9 cellular contexts compared by ENCODE assay signal in genomic region chr13:40981361-40981760, GRCh38. TPM values are rescaled to one million over a fixed set of nuclear protein-coding genes. Genes with fewer than 3 reads are reported as not detected.
DNase-seq lines count a peak whose midpoint lies in the region; ATAC-seq and TF ChIP-seq lines count a peak whose summit lies in the region.
"Had no signal": no experiment of that assay in that cellular context is flagged by ENCODE, and none has a peak within 500 bp of the region (broad histone marks: within the 10 kb centered on the region; RNA-seq: fewer than 3 reads in every experiment).

No MANE protein-coding gene starts in this region.

- TF ChIP-seq EP300 in tibial nerve (IDR thresholded peaks at IDR 0.05), result peak in 1 of 2 donors; percentile 63

- POLR2A ChIA-PET in activated CD8-positive, alpha-beta T cell treated with anti-CD3 and anti-CD28 coated beads, Interleukin-2, amount 10 ng/mL, durations not matched to agents 7 days and 5 days (lab: Charles Lee), result interaction anchor here (0.9 to 4.4 kb wide), 11 partner anchors 13 to 80 kb away, joined by 3 to 40 read pairs (median 4); partner anchors contain the start of genes ELF1 and WBP4

- H3K9me3 Mint-ChIP-seq in activated T-cell treated with anti-CD3 and anti-CD28 coated beads, Interleukin-2, amount 50 U/mL, for 4 hours, result no peaks in the 10 kb centered on the region
- no peaks in the 10 kb centered on the region for H3K9me3 Mint-ChIP-seq in activated CD8-positive, alpha-beta T cell treated with anti-CD3 and anti-CD28 coated beads, Interleukin-2, amount 10 ng/mL, durations not matched to agents 7 days and 5 days (ENCODE audit: insufficient read depth)

- H3K27me3 ChIP-seq in tibial nerve, result no peaks in the 10 kb centered on the region

- H3K36me3 ChIP-seq in tibial nerve, result no peaks in the 10 kb centered on the region

- H3K27me3 Mint-ChIP-seq in activated T-cell treated with anti-CD3 and anti-CD28 coated beads, Interleukin-2, amount 50 U/mL, for 4 hours (ENCODE audit: low read depth), result no peaks in the 10 kb centered on the region
- no peaks in the 10 kb centered on the region for H3K27me3 Mint-ChIP-seq in activated CD8-positive, alpha-beta T cell treated with anti-CD3 and anti-CD28 coated beads, Interleukin-2, amount 10 ng/mL, durations not matched to agents 7 days and 5 days (ENCODE audit: low read depth)

- TF ChIP-seq CTCF in tibial nerve (IDR thresholded peaks at IDR 0.05), result no peak

- WGBS in tibial nerve, 2 donors, result 75 to 81% methylated on average over 3 of the region's 3 CpGs

- H3K36me3 Mint-ChIP-seq in activated T-cell treated with anti-CD3 and anti-CD28 coated beads, Interleukin-2, amount 50 U/mL, for 4 hours (ENCODE audit: insufficient read depth), result peaks cover 21% of the 10 kb centered on the region
- peaks cover 50% of the 10 kb centered on the region for H3K36me3 Mint-ChIP-seq in activated CD8-positive, alpha-beta T cell treated with anti-CD3 and anti-CD28 coated beads, Interleukin-2, amount 10 ng/mL, durations not matched to agents 7 days and 5 days (ENCODE audit: low read depth)

- H3K4me1 Mint-ChIP-seq in activated T-cell treated with anti-CD3 and anti-CD28 coated beads, Interleukin-2, amount 50 U/mL, for 4 hours (ENCODE audit: low read depth), result peaks cover 72% of the 10 kb centered on the region
- peaks cover 59% of the 10 kb centered on the region for H3K4me1 Mint-ChIP-seq in activated CD8-positive, alpha-beta T cell treated with anti-CD3 and anti-CD28 coated beads, Interleukin-2, amount 10 ng/mL, durations not matched to agents 7 days and 5 days (ENCODE audit: low read depth)

- peak overlapping the region; percentile 97 for H3K27ac Mint-ChIP-seq in activated CD8-positive, alpha-beta T cell treated with anti-CD3 and anti-CD28 coated beads, Interleukin-2, amount 10 ng/mL, durations not matched to agents 7 days and 5 days

- DNase-seq in activated T-cell treated with anti-CD3 and anti-CD28 coated beads, Interleukin-2, amount 50 U/mL, for 4 hours, result no peak
- no peak for DNase-seq in activated T-cell treated with anti-CD3 and anti-CD28 coated beads, Interleukin-2, amount 50 U/mL, for 48 hours
- no peak for DNase-seq in activated CD8-positive, alpha-beta T cell treated with anti-CD3 and anti-CD28 coated beads, Interleukin-2, amount 10 ng/mL, durations not matched to agents 7 days and 5 days
- DNase-seq in iris pigment epithelial cell (ENCODE audit: low read depth) (peak; percentile 30), tibial nerve (ENCODE audit: low spot score in 2 of 2) (no peak), NCI-H1417 treated with DMSO at 0.1 percent for 48 hours (lab: John Stamatoyannopoulos, UW) (no peak)
- DNase-seq: stimulated activated CD4-positive, alpha-beta T cell treated with anti-CD3 and anti-CD28 coated beads, Interleukin-4, amount 100 ng/mL, for 1 hour had no signal

- H3K9me3 ChIP-seq in tibial nerve, result no peaks in the 10 kb centered on the region

- H3K27ac ChIP-seq in tibial nerve, result peak overlapping the region; percentile 34 to 86 (median 82)

- H3K4me3 Mint-ChIP-seq in activated T-cell treated with anti-CD3 and anti-CD28 coated beads, Interleukin-2, amount 50 U/mL, for 4 hours, result peak overlapping the region; percentile 93
- peak overlapping the region; percentile 94 for H3K4me3 Mint-ChIP-seq in activated CD8-positive, alpha-beta T cell treated with anti-CD3 and anti-CD28 coated beads, Interleukin-2, amount 10 ng/mL, durations not matched to agents 7 days and 5 days

- H3K4me1 ChIP-seq in tibial nerve, result peaks cover 0 to 80% (median 38%) of the 10 kb centered on the region in 4 donors

- no peak for TF ChIP-seq POLR2A in tibial nerve (IDR thresholded peaks at IDR 0.05)

- CTCF ChIA-PET in activated CD8-positive, alpha-beta T cell treated with anti-CD3 and anti-CD28 coated beads, Interleukin-2, amount 10 ng/mL, durations not matched to agents 7 days and 5 days (lab: Charles Lee), result interaction anchor here (0.7 to 1.5 kb wide), 4 partner anchors 9 to 73 kb away, joined by 3 to 4 read pairs (median 4); no protein-coding TSS in a partner anchor

- H3K4me3 ChIP-seq in tibial nerve, result peak overlapping the region in 3 of 4 donors; percentile 15 to 39 (median 31)

- ATAC-seq in activated T-cell treated with anti-CD3 and anti-CD28 coated beads, Interleukin-2, amount 50 U/mL, for 4 hours, result peak; percentile 37
- no peak for ATAC-seq in activated CD8-positive, alpha-beta T cell treated with anti-CD3 and anti-CD28 coated beads, Interleukin-2, amount 10 ng/mL, durations not matched to agents 7 days and 5 days
- ATAC-seq in HG02884 (IDR thresholded peaks at IDR 0.05; ENCODE audit: unreplicated experiment) (no peak), GM21529 (IDR thresholded peaks at IDR 0.05; ENCODE audit: unreplicated experiment) (no peak)

RNA-seq across cellular contexts. Expression of gene ELF1, which starts 37.8 kb away (rescaled TPM):
- 10 to 100 TPM; 49.0 to 56.6 (median 55.9) TPM for total RNA-seq in activated T-cell treated with anti-CD3 and anti-CD28 coated beads, Interleukin-2, amount 50 U/mL, for 4 hours
- 100 to 1,000 TPM; 106 to 107 TPM for total RNA-seq in activated CD8-positive, alpha-beta T cell treated with anti-CD3 and anti-CD28 coated beads, Interleukin-2, amount 10 ng/mL, durations not matched to agents 7 days and 5 days
- total RNA-seq in tibial nerve, result 100 to 1,000 TPM in 2 of 4 donors, 10 to 100 TPM in 2; 54.6 to 118 (median 98.6) TPM

Comparison
In these comparisons a context has a peak if more than half of its experiments do, and no peak if none do; other contexts are left out.
1. ATAC-seq: peak in activated T-cell treated with anti-CD3 and anti-CD28 coated beads, Interleukin-2, amount 50 U/mL, for 4 hours (2 of 2); none in activated CD8-positive, alpha-beta T cell treated with anti-CD3 and anti-CD28 coated beads, Interleukin-2, amount 10 ng/mL, durations not matched to agents 7 days and 5 days (single experiment), HG02884 (single experiment) and GM21529 (single experiment).